In the genomic region with DNA sequence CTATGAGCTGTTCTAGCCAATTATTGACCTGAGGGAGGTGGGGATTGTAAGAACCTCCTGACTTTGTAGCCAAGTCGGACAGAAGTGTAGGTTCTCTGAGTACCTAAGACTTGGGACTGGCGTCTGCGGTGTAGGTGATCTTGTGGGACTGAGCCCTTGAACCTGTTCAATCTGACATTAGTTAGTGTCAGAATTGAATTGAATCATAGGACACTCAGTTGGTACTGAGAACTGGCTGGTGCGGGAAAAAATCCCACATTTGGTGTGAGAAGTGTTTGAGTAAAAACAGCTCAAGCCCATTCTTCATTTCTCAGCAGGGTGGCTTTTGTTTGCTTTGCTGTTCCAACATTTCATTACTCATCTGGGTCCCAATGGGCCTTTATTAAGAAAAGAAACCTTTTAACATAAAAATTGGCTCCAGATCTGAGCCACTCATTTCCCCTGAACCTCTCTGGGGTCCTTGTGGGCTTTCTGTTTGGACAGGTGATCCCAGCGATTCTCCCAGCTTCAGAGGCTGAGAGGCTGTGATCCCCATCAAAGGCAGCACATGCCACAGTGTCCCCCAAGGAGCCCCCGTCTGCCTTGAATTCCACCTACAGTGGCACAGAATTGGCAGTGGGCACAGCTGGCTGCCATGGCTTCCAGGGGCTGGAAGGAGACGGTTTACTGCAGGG, we compare ENCODE assay signal across 11 cellular contexts.
A peak's percentile ranks its signal among the peaks of the same experiment; 100 is the strongest.
DNase-seq lines count a peak whose midpoint lies in the region; FAIRE-seq and TF ChIP-seq lines count a peak whose summit lies in the region.
"Had no signal": no experiment of that assay in that cellular context is flagged by ENCODE, and none has a peak within 500 bp of the region (broad histone marks: within the 10 kb centered on the region; RNA-seq: fewer than 3 reads in every experiment).

No MANE protein-coding gene starts in this region.

- H3K9me3 Mint-ChIP-seq in activated T-cell treated with anti-CD3 and anti-CD28 coated beads, Interleukin-2, amount 50 U/mL, for 24 hours = no peaks in the 10 kb centered on the region

- no peaks in the 10 kb centered on the region for H3K36me3 Mint-ChIP-seq in activated T-cell treated with anti-CD3 and anti-CD28 coated beads, Interleukin-2, amount 50 U/mL, for 24 hours (ENCODE audit: low read depth)

- POLR2A ChIA-PET in A673 (lab: Charles Lee; ENCODE audit: low non-redundant PET) = no interaction called here

- H3K4me3 Mint-ChIP-seq in activated T-cell treated with anti-CD3 and anti-CD28 coated beads, Interleukin-2, amount 50 U/mL, for 24 hours = no peak overlapping the region

- CTCF ChIA-PET in A673 (lab: Charles Lee) = interaction anchor here (1.0 kb wide), 1 partner anchor 255 kb away, joined by 4 read pairs; no protein-coding TSS in a partner anchor

- intact Hi-C loops in A673 (cut with micrococcal nuclease; ENCODE audit: unreplicated experiment) = no loop called here

- H3K27me3 ChIP-seq in A673 (replicated peaks; ENCODE audit: insufficient read depth, low read depth, low read length, poor library complexity) = no peaks in the 10 kb centered on the region

- no peaks in the 10 kb centered on the region for H3K4me1 Mint-ChIP-seq in activated T-cell treated with anti-CD3 and anti-CD28 coated beads, Interleukin-2, amount 50 U/mL, for 24 hours (ENCODE audit: low read depth)

- BruUV-seq in A673 (replicated peaks; lab: Mats Ljungman, UMichigan) = no TSS peak

- no peak overlapping the region for H3K4me3 ChIP-seq in A673 (ENCODE audit: low read depth, low read length, poor library complexity, severe bottlenecking)
- H3K4me3 ChIP-seq in choroid plexus epithelial cell (ENCODE audit: low read depth, low read length) = no peak overlapping the region
- H3K4me3 ChIP-seq: GM12878 had no signal

- no peak overlapping the region for H3K27ac Mint-ChIP-seq in activated T-cell treated with anti-CD3 and anti-CD28 coated beads, Interleukin-2, amount 50 U/mL, for 24 hours

- no peak for FAIRE-seq in HTR-8/SVneo (lab: Jason Lieb, UNC)
- FAIRE-seq: GM12878 had no signal

- H3K9me3 ChIP-seq in A673 (ENCODE audit: low read depth, low read length, poor library complexity, severe bottlenecking) = no peaks in the 10 kb centered on the region

- no peak overlapping the region for H3K27ac ChIP-seq in A673 (ENCODE audit: low read depth, low read length, poor library complexity, severe bottlenecking)
- H3K27ac ChIP-seq: WERI-Rb-1 had no signal

- peaks cover 49% of the 10 kb centered on the region for H3K27me3 Mint-ChIP-seq in activated T-cell treated with anti-CD3 and anti-CD28 coated beads, Interleukin-2, amount 50 U/mL, for 24 hours

- DNase-seq in A673 (ENCODE audit: low spot score) (peak; percentile 65), LHCN-M2 (ENCODE audit: low read depth) (peak; percentile 89), choroid plexus epithelial cell (ENCODE audit: low read depth) (peak; percentile 74), mesenteric fat pad (ENCODE audit: low spot score) (peak; percentile 41), HTR-8/SVneo (ENCODE audit: insufficient read length, low spot score) (no peak), AG08396 (ENCODE audit: low spot score) (no peak), HCEC 1CT (no peak)
- no peak for DNase-seq in activated T-cell treated with anti-CD3 and anti-CD28 coated beads, Interleukin-2, amount 50 U/mL, for 24 hours
- DNase-seq: effector CD4-positive, alpha-beta T cell; WERI-Rb-1 had no signal

- no peaks in the 10 kb centered on the region for H3K4me1 ChIP-seq in A673 (ENCODE audit: insufficient read depth, low read length, poor library complexity, severe bottlenecking)

- H3K36me3 ChIP-seq in A673 (ENCODE audit: insufficient read depth, low read length, poor library complexity, severe bottlenecking) = no peaks in the 10 kb centered on the region
- H3K36me3 ChIP-seq: WERI-Rb-1 had no signal

- TF ChIP-seq CTCF in A673 (conservative IDR thresholded peaks at IDR 0.05; ENCODE audit: low read depth, low read length) (no peak), choroid plexus epithelial cell (conservative IDR thresholded peaks at IDR 0.05; ENCODE audit: low read depth, low read length) (no peak)

Comparison
In these comparisons a context has a peak if more than half of its experiments do, and no peak if none do; other contexts are left out.
1. DNase-seq: peak in A673 (single experiment), LHCN-M2 (single experiment), choroid plexus epithelial cell (single experiment) and mesenteric fat pad (single experiment); none in activated T-cell treated with anti-CD3 and anti-CD28 coated beads, Interleukin-2, amount 50 U/mL, for 24 hours (single experiment), HTR-8/SVneo (single experiment), AG08396 (single experiment) and HCEC 1CT (single experiment).